8 cellular contexts compared by ENCODE assay signal in genomic region chr4:84582988-84583870, GRCh38. TPM values are rescaled to one million over a fixed set of nuclear protein-coding genes. Genes with fewer than 3 reads are reported as not detected.
DNase-seq lines count a peak whose midpoint lies in the region; ATAC-seq and TF ChIP-seq lines count a peak whose summit lies in the region.

CDS1 (plus strand) TSS chr4:84583127; CDS start chr4:84583402, 275 bp downstream.

- TF ChIP-seq CTCF in GM06990 (IDR thresholded peaks at IDR 0.05; ENCODE audit: insufficient read depth, low read length, poor library complexity, severe bottlenecking): no peak
- no peak for TF ChIP-seq CTCF in WERI-Rb-1 (IDR thresholded peaks at IDR 0.05; ENCODE audit: low read depth, low read length)
- no peak for TF ChIP-seq CTCF in endothelial cell (IDR thresholded peaks at IDR 0.05; ENCODE audit: unreplicated experiment)
- no peak for TF ChIP-seq CTCF in upper lobe of left lung (IDR thresholded peaks at IDR 0.05)

- H3K27me3 Mint-ChIP-seq in endothelial cell (ENCODE audit: unreplicated experiment): peaks cover 5% of the 10 kb centered on the region

- DNase-seq in GM06990 (ENCODE audit: extremely low read depth, insufficient read length): peak; percentile 27
- peak; percentile 44 for DNase-seq in WERI-Rb-1
- DNase-seq in endothelial cell (ENCODE audit: low spot score): peak; percentile 32
- DNase-seq in upper lobe of left lung: peak; percentile 88 to 91
- no peak for DNase-seq in D341Med (ENCODE audit: low spot score)

- H3K9me3 ChIP-seq in HUES48 (ENCODE audit: control insufficient read depth, insufficient read depth, low read length) (peaks cover 3% of the 10 kb centered on the region; the same call in 1 of the 2 replicates), WERI-Rb-1 (ENCODE audit: severe bottlenecking) (no peaks in the 10 kb centered on the region), mucosa of stomach (ENCODE audit: control insufficient read depth, low read length) (no peaks in the 10 kb centered on the region), upper lobe of left lung (no peaks in the 10 kb centered on the region)

- 0 to 1% methylated on average over 15 to 30 of the region's 88 CpGs for WGBS in upper lobe of left lung, 2 donors

- H3K9ac ChIP-seq in HUES48 (ENCODE audit: low read depth, low read length) (peak within 1 kb of the TSS; percentile 62), mucosa of stomach (ENCODE audit: low read length) (peak within 1 kb of the TSS; percentile 75)

- peaks cover 9% of the 10 kb centered on the region for H3K4me1 Mint-ChIP-seq in endothelial cell (ENCODE audit: unreplicated experiment)

- H3K4me3 ChIP-seq in GM06990 (replicated peaks; ENCODE audit: low read depth, low read length) (peak within 1 kb of the TSS; percentile 49), HUES48 (ENCODE audit: low read depth, low read length) (peak within 1 kb of the TSS; percentile 85), WERI-Rb-1 (ENCODE audit: low read depth, low read length) (peak within 1 kb of the TSS; percentile 68), mucosa of stomach (ENCODE audit: low read length) (peak within 1 kb of the TSS; percentile 94), upper lobe of left lung (peak within 1 kb of the TSS; percentile 40 to 89 (median 72))

- H3K36me3 ChIP-seq in GM06990 (ENCODE audit: control insufficient read depth, insufficient read depth, low read length) (no peaks in the 10 kb centered on the region), HUES48 (ENCODE audit: control insufficient read depth, insufficient read depth, low read length) (no peaks in the 10 kb centered on the region), WERI-Rb-1 (no peaks in the 10 kb centered on the region; the same call in 1 of the 2 replicates), mucosa of stomach (ENCODE audit: control insufficient read depth, insufficient read depth, low read length) (no peaks in the 10 kb centered on the region), upper lobe of left lung (no peaks in the 10 kb centered on the region)

- peak in 2 of 4 donors; percentile 50 to 72 for TF ChIP-seq POLR2A in upper lobe of left lung (IDR thresholded peaks at IDR 0.05)

- ATAC-seq in GM21447 (IDR thresholded peaks at IDR 0.05; ENCODE audit: unreplicated experiment) (peak; percentile 46), upper lobe of left lung (ENCODE audit: low FRiP score in 2 of 2) (peak; percentile 69 to 83)

- H3K36me3 Mint-ChIP-seq in endothelial cell (ENCODE audit: low read depth, unreplicated experiment): peaks cover 4% of the 10 kb centered on the region

- H3K4me3 Mint-ChIP-seq in endothelial cell (ENCODE audit: unreplicated experiment): peak within 1 kb of the TSS; percentile 92

- H3K27ac ChIP-seq in HUES48 (ENCODE audit: low read depth, low read length): peak within 1 kb of the TSS; percentile 83
- peak within 1 kb of the TSS; percentile 76 for H3K27ac ChIP-seq in WERI-Rb-1
- peak within 1 kb of the TSS; percentile 85 to 89 (median 86) for H3K27ac ChIP-seq in upper lobe of left lung

- TF ChIP-seq EP300 in upper lobe of left lung (IDR thresholded peaks at IDR 0.05): no peak

- H3K27me3 ChIP-seq in GM06990 (replicated peaks; ENCODE audit: control insufficient read depth, insufficient read depth, low read length): peaks cover 5% of the 10 kb centered on the region
- peaks cover 18% of the 10 kb centered on the region for H3K27me3 ChIP-seq in HUES48 (ENCODE audit: control insufficient read depth, insufficient read depth, low read length)
- H3K27me3 ChIP-seq in WERI-Rb-1 (ENCODE audit: insufficient read depth, low read depth, severe bottlenecking): no peaks in the 10 kb centered on the region
- no peaks in the 10 kb centered on the region for H3K27me3 ChIP-seq in mucosa of stomach (ENCODE audit: control insufficient read depth, insufficient read depth, low read length)
- peaks cover 0 to 18% (median 1%) of the 10 kb centered on the region in 4 donors for H3K27me3 ChIP-seq in upper lobe of left lung

- peaks cover 50% of the 10 kb centered on the region for H3K4me1 ChIP-seq in HUES48 (ENCODE audit: control insufficient read depth, insufficient read depth, low read length)
- peaks cover 15% of the 10 kb centered on the region for H3K4me1 ChIP-seq in mucosa of stomach (ENCODE audit: control insufficient read depth, insufficient read depth, low read length)
- peaks cover 14 to 20% (median 16%) of the 10 kb centered on the region in 4 donors for H3K4me1 ChIP-seq in upper lobe of left lung

- no peak within 1 kb of the TSS for H3K27ac Mint-ChIP-seq in endothelial cell (ENCODE audit: unreplicated experiment)

- no peaks in the 10 kb centered on the region for H3K9me3 Mint-ChIP-seq in endothelial cell (ENCODE audit: unreplicated experiment)

RNA-seq across cellular contexts. Expression of gene CDS1, which starts in this region (rescaled TPM):
- total RNA-seq in endothelial cell (ENCODE audit: unreplicated experiment) (2.0 TPM), upper lobe of left lung (10 to 100 TPM in 5 of 6 donors, 1 to 10 TPM in 1; 6.5 to 39.8 (median 19.2) TPM)
